ENCODE assay signal across 14 cellular contexts in the genomic region with DNA sequence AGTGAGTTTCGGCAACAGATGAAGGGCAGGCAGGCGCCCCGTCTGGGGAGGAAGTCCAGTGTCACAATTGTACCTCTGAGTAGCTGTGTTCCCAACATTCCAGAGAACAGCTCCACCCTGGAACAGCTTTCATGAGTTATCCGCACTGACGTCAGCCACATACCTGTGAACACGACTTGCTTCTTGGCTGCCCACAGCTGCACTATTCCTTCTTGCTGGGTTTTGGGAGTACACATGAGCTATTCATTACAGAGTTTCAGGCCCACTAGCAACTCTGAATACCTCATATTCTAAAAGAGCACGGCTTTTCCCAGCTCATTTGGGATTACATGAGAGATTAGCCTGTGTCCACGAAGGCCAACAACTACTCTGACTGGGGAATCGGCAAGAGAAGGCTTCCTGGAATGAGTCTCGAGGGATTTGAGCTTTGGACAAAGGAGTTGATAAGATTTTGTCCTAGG. TPM values are rescaled to one million over a fixed set of nuclear protein-coding genes. Genes with fewer than 3 reads are reported as not detected.
DNase-seq lines count a peak whose midpoint lies in the region; ATAC-seq and TF ChIP-seq lines count a peak whose summit lies in the region.
"Had no signal": no experiment of that assay in that cellular context is flagged by ENCODE, and none has a peak within 500 bp of the region (broad histone marks: within the 10 kb centered on the region; RNA-seq: fewer than 3 reads in every experiment).

No MANE protein-coding gene starts in this region.

- H4K20me1 ChIP-seq in PC-9 (ENCODE audit: insufficient read depth), result no peaks in the 10 kb centered on the region

- ATAC-seq in lower lobe of right lung (peak; percentile 95 to 97), HG03135 (IDR thresholded peaks at IDR 0.05; ENCODE audit: unreplicated experiment) (no peak)
- ATAC-seq: left lobe of liver had no signal

- 76 to 87% methylated on average over 10 of the region's 10 CpGs for WGBS in endodermal cell (ENCODE audit: insufficient coverage in 1 of 2, insufficient read length in 1 of 2), 2 experiments
- WGBS in transverse colon (ENCODE audit: low coverage in 1 of 2), 2 donors, result 51 to 67% methylated on average over 4 to 10 of the region's 10 CpGs
- WGBS in thyroid gland, 2 donors, result 72 to 76% methylated on average over 10 of the region's 10 CpGs

- DNase-seq in PC-9, result peak; percentile 82 to 86
- no peak for DNase-seq in endodermal cell
- peak; percentile 73 for DNase-seq in lower lobe of right lung
- DNase-seq in transverse colon, result peak; percentile 77
- no peak for DNase-seq in cerebellar nuclear complex (lab: John Stamatoyannopoulos, UW)
- no peak for DNase-seq in thyroid gland
- DNase-seq in NCI-H446 treated with DMSO at 0.1 percent for 48 hours (lab: John Stamatoyannopoulos, UW), result no peak
- DNase-seq: activated CD4-positive, alpha-beta T cell treated with anti-CD3 and anti-CD28 coated beads, Interleukin-2, amount 50 U/mL, for 4 hours; activated gamma-delta T cell; foreskin fibroblast; NCI-H146; posterior cingulate gyrus had no signal

- peak overlapping the region; percentile 81 for H3K27ac ChIP-seq in PC-9
- H3K27ac ChIP-seq in endodermal cell (ENCODE audit: low read depth, low read length), result no peak overlapping the region
- H3K27ac ChIP-seq in lower lobe of right lung, result peak overlapping the region; percentile 81
- peak overlapping the region; percentile 39 to 65 (median 62) for H3K27ac ChIP-seq in transverse colon
- no peak overlapping the region for H3K27ac ChIP-seq in thyroid gland

- no peaks in the 10 kb centered on the region for H3K9me2 ChIP-seq in PC-9 (ENCODE audit: insufficient read depth)

- H3K4me1 Mint-ChIP-seq in endodermal cell, result peaks cover 11% of the 10 kb centered on the region

- TF ChIP-seq CTCF in PC-9 (conservative IDR thresholded peaks at IDR 0.05) (no peak), endodermal cell (conservative IDR thresholded peaks at IDR 0.05) (no peak), lower lobe of right lung (IDR thresholded peaks at IDR 0.05) (no peak), transverse colon (IDR thresholded peaks at IDR 0.05) (no peak), thyroid gland (IDR thresholded peaks at IDR 0.05) (no peak)

- BruUV-seq in PC-9 (replicated peaks; lab: Mats Ljungman, UMichigan), result no TSS peak

- no peaks in the 10 kb centered on the region for H3K36me3 ChIP-seq in PC-9 (ENCODE audit: low read depth)
- H3K36me3 ChIP-seq in endodermal cell (ENCODE audit: control insufficient read depth, insufficient read depth, low read length), result no peaks in the 10 kb centered on the region
- H3K36me3 ChIP-seq in lower lobe of right lung, result no peaks in the 10 kb centered on the region
- H3K36me3 ChIP-seq in transverse colon, result no peaks in the 10 kb centered on the region
- H3K36me3 ChIP-seq in thyroid gland, result no peaks in the 10 kb centered on the region

- H3K4me1 ChIP-seq in PC-9 (replicated peaks; ENCODE audit: insufficient read depth) (peaks cover 11% of the 10 kb centered on the region), endodermal cell (ENCODE audit: control insufficient read depth, insufficient read depth, low read length) (peaks cover 6% of the 10 kb centered on the region), lower lobe of right lung (peaks cover 6% of the 10 kb centered on the region), transverse colon (peaks cover 0 to 6% (median 2%) of the 10 kb centered on the region in 4 donors), thyroid gland (peaks cover 0 to 1% of the 10 kb centered on the region in 2 donors)

- no peaks in the 10 kb centered on the region for H3K9me3 Mint-ChIP-seq in endodermal cell

- H3K4me3 ChIP-seq in PC-9 (no peak overlapping the region; the same call in 1 of the 2 replicates), endodermal cell (ENCODE audit: low read length) (no peak overlapping the region), lower lobe of right lung (no peak overlapping the region), transverse colon (no peak overlapping the region), thyroid gland (replicated peaks in 1 of 3) (no peak overlapping the region)

- TF ChIP-seq EP300 in transverse colon (IDR thresholded peaks at IDR 0.05; ENCODE audit: low read depth), result no peak

- H3K27ac Mint-ChIP-seq in endodermal cell, result peak overlapping the region; percentile 67

- TF ChIP-seq POLR2A in transverse colon (IDR thresholded peaks at IDR 0.05), result peak; percentile 21
- TF ChIP-seq POLR2A in thyroid gland (IDR thresholded peaks at IDR 0.05), result no peak

- H2AFZ ChIP-seq in PC-9, result peak overlapping the region; percentile 69

- intact Hi-C loops in PC-9 (cut with micrococcal nuclease; ENCODE audit: unreplicated experiment), result loop anchor here (1.0 to 2.0 kb wide), 3 partner anchors 26 to 31 kb away; partner anchors contain the start of gene MAPK1IP1L
- intact Hi-C loops in lower lobe of right lung (cut with DNase I), result no loop called here
- intact Hi-C loops in transverse colon (cut with DNase I; ENCODE audit: low total_unique reads), result no loop called here
- intact Hi-C loops in thyroid gland (cut with DNase I), result no loop called here

- POLR2A ChIA-PET in PC-9 (lab: Charles Lee; ENCODE audit: unreplicated experiment), result interaction anchor here (0.5 to 1.3 kb wide), 13 partner anchors 24 to 1619 kb away, joined by 3 to 13 read pairs (median 5); partner anchors contain the start of genes LGALS3 and MAPK1IP1L

- H3K79me2 ChIP-seq in PC-9 (ENCODE audit: low read depth), result no peaks in the 10 kb centered on the region

- peak overlapping the region; percentile 9 for H3K9ac ChIP-seq in endodermal cell (ENCODE audit: extremely low read depth, low read length, poor library complexity, severe bottlenecking)

- H3K36me3 Mint-ChIP-seq in endodermal cell (ENCODE audit: low read depth), result no peaks in the 10 kb centered on the region

- CTCF ChIA-PET in PC-9 (lab: Charles Lee), result interaction anchor here (0.6 to 1.8 kb wide), 3 partner anchors 26 to 513 kb away, joined by 3 to 7 read pairs (median 6); partner anchors contain the start of gene MAPK1IP1L

- no peaks in the 10 kb centered on the region for H3K27me3 Mint-ChIP-seq in endodermal cell (ENCODE audit: insufficient read depth)

- no peaks in the 10 kb centered on the region for H3K9me3 ChIP-seq in PC-9 (ENCODE audit: insufficient read depth, low read depth)
- H3K9me3 ChIP-seq in endodermal cell (ENCODE audit: control insufficient read depth, low read length), result no peaks in the 10 kb centered on the region
- no peaks in the 10 kb centered on the region for H3K9me3 ChIP-seq in lower lobe of right lung
- no peaks in the 10 kb centered on the region for H3K9me3 ChIP-seq in transverse colon
- no peaks in the 10 kb centered on the region for H3K9me3 ChIP-seq in thyroid gland

- peak overlapping the region; percentile 50 for H3K4me2 ChIP-seq in PC-9

- no peaks in the 10 kb centered on the region; the same call in 1 of the 2 replicates for H3F3A ChIP-seq in PC-9 (ENCODE audit: insufficient read depth, low read depth)

- in situ Hi-C loops in transverse colon (cut with MboI; ENCODE audit: low pct_ligation_motif_present in 1 of 4, low pct_unique_long_range_greater_than_20kb in 1 of 4, low sequenced_read_pairs in 3 of 4), result no loop called here

- no peak overlapping the region for H3K4me3 Mint-ChIP-seq in endodermal cell

- H3K27me3 ChIP-seq in PC-9 (ENCODE audit: insufficient read depth, low read depth) (no peaks in the 10 kb centered on the region), endodermal cell (ENCODE audit: control insufficient read depth, insufficient read depth, low read length, poor library complexity, severe bottlenecking) (no peaks in the 10 kb centered on the region), lower lobe of right lung (ENCODE audit: low read depth) (no peaks in the 10 kb centered on the region), transverse colon (no peaks in the 10 kb centered on the region), thyroid gland (no peaks in the 10 kb centered on the region)

RNA-seq across cellular contexts. Expression of gene MAPK1IP1L, which starts 26.3 kb away (rescaled TPM):
- total RNA-seq in PC-9 (2021) (54.3 and 79.7 TPM in 2 replicates), endodermal cell (100 to 1,000 TPM; 122 to 153 TPM), lower lobe of right lung (72.4 TPM), transverse colon (10 to 100 TPM; 50.2 to 96.9 (median 57.6) TPM), thyroid gland (10 to 100 TPM; 56.6 to 89.9 (median 69.6) TPM)
- polyA plus RNA-seq in endodermal cell (2013, experiment 1 of 2), result 124 TPM
- polyA plus RNA-seq in endodermal cell (2013, experiment 2 of 2), result 111 TPM

RNA-seq across cellular contexts. Expression of gene SOCS4, which starts 50.7 kb away (rescaled TPM):
- total RNA-seq in PC-9 (2021) (25.3 and 33.4 TPM in 2 replicates), endodermal cell (10 to 100 TPM; 28.0 to 32.0 TPM), lower lobe of right lung (17.9 TPM), transverse colon (10 to 100 TPM in 3 of 4 donors, 1 to 10 TPM in 1; 6.4 to 17.3 (median 12.1) TPM), thyroid gland (10 to 100 TPM; 18.2 to 26.5 (median 19.7) TPM)
- polyA plus RNA-seq in endodermal cell (2013, experiment 1 of 2), result 18.8 TPM
- 18.8 TPM for polyA plus RNA-seq in endodermal cell (2013, experiment 2 of 2)

RNA-seq across cellular contexts. Expression of gene WDHD1, which starts 50.8 kb away (rescaled TPM):
- 27.9 and 34.3 TPM in 2 replicates for total RNA-seq in PC-9 (2021)
- 10 to 100 TPM; 63.4 to 99.3 TPM for total RNA-seq in endodermal cell
- 34.0 TPM for polyA plus RNA-seq in endodermal cell (2013, experiment 1 of 2)
- polyA plus RNA-seq in endodermal cell (2013, experiment 2 of 2), result 31.7 TPM
- 3.5 TPM for total RNA-seq in lower lobe of right lung
- 1 to 10 TPM in 2 of 4 donors, under 1 TPM in 1, not detected in 1; 0.20 to 1.2 (median 1.1) TPM for total RNA-seq in transverse colon
- 1 to 10 TPM; 1.2 to 2.3 (median 1.9) TPM for total RNA-seq in thyroid gland

RNA-seq across cellular contexts. Expression of gene LGALS3, which starts 51.3 kb away (rescaled TPM):
- total RNA-seq in PC-9 (2021) (122 and 142 TPM in 2 replicates), endodermal cell (1 to 10 TPM; 1.0 to 2.0 TPM), lower lobe of right lung (528 TPM), transverse colon (1,000 to 10,000 TPM in 3 of 4 donors, 100 to 1,000 TPM in 1; 388 to 2,805 (median 1,702) TPM), thyroid gland (100 to 1,000 TPM in 2 of 4 donors, 10 to 100 TPM in 2; 65.7 to 201 (median 111) TPM)
- polyA plus RNA-seq in endodermal cell (2013, experiment 1 of 2), result 2.7 TPM
- polyA plus RNA-seq in endodermal cell (2013, experiment 2 of 2), result 3.9 TPM

Comparison
In these comparisons a context has a peak if more than half of its experiments do, and no peak if none do; other contexts are left out.
1. DNase-seq: peak in PC-9 (2 of 2), lower lobe of right lung (single experiment) and transverse colon (single experiment); none in endodermal cell (single experiment), cerebellar nuclear complex (0 of 2), thyroid gland (0 of 2) and NCI-H446 treated with DMSO at 0.1 percent for 48 hours (single experiment).
2. H3K27ac ChIP-seq: peak in PC-9 (single experiment), lower lobe of right lung (single experiment) and transverse colon (4 of 4); none in endodermal cell (single experiment) and thyroid gland (0 of 3).